8 cellular contexts compared by ENCODE assay signal in genomic region chr14:24146622-24146977, GRCh38. TPM values are rescaled to one million over a fixed set of nuclear protein-coding genes. Genes with fewer than 3 reads are reported as not detected.
A peak's percentile ranks its signal among the peaks of the same experiment; 100 is the strongest.
DNase-seq lines count a peak whose midpoint lies in the region; ATAC-seq and TF ChIP-seq lines count a peak whose summit lies in the region.

No MANE protein-coding gene starts in this region.

- DNase-seq in GM13976 (ENCODE audit: low spot score), result peak; percentile 97
- peak; percentile 87 for DNase-seq in NCI-H1436 treated with DMSO at 0.1 percent for 48 hours (lab: John Stamatoyannopoulos, UW)
- peak; percentile 61 to 83 (median 74) for DNase-seq in T-cell
- DNase-seq in amniotic epithelial cell (ENCODE audit: low read depth), result peak; percentile 96
- DNase-seq in left cardiac atrium, result peak; percentile 96
- DNase-seq in posterior vena cava (ENCODE audit: low spot score), result peak; percentile 97
- DNase-seq in upper lobe of right lung, result peak; percentile 96

- peaks cover 69 to 72% (median 70%) of the 10 kb centered on the region in 3 donors for H3K4me1 Mint-ChIP-seq in T-cell

- H3K36me3 ChIP-seq in upper lobe of right lung, result peaks cover 45% of the 10 kb centered on the region

- H3K27ac ChIP-seq in upper lobe of right lung, result peak overlapping the region; percentile 87

- no peaks in the 10 kb centered on the region for H3K9me3 ChIP-seq in upper lobe of right lung

- no peaks in the 10 kb centered on the region for H3K27me3 ChIP-seq in upper lobe of right lung

- no peaks in the 10 kb centered on the region for H3K9me3 Mint-ChIP-seq in T-cell

- ATAC-seq in HG02870 (IDR thresholded peaks at IDR 0.05; ENCODE audit: unreplicated experiment) (peak; percentile 62), T-cell (replicated peaks in 1 of 4) (peak; percentile 57 to 67 (median 62)), left cardiac atrium (peak; percentile 84 to 88), upper lobe of right lung (peak; percentile 86)

- CTCF ChIA-PET in T-cell (lab: Charles Lee), result interaction anchor here (0.6 to 2.7 kb wide), 10 partner anchors 9 to 96 kb away, joined by 3 to 30 read pairs (median 4); partner anchors contain the start of genes DCAF11 (in 1 of the 2), IRF9 (in 1 of the 2), NRL (in 1 of the 2) and PSME1 (in 1 of the 2)

- no peaks in the 10 kb centered on the region for H3K27me3 Mint-ChIP-seq in T-cell

- peak overlapping the region; percentile 96 to 99 (median 97) for H3K4me3 Mint-ChIP-seq in T-cell

- peak overlapping the region; percentile 76 for H3K4me3 ChIP-seq in upper lobe of right lung

- TF ChIP-seq CTCF in GM13976 (IDR thresholded peaks at IDR 0.05; ENCODE audit: borderline replicate concordance, control extremely low read depth, extremely low read depth, insufficient read depth, missing control alignments) (no peak), upper lobe of right lung (IDR thresholded peaks at IDR 0.05) (no peak)

- POLR2A ChIA-PET in T-cell (lab: Charles Lee), result interaction anchor here (0.6 to 3.0 kb wide), 8 partner anchors 8 to 1615 kb away, joined by 3 to 23 read pairs (median 4); partner anchors contain the start of genes DCAF11 (in 2 of the 2), NRL (in 2 of the 2), IRF9 (in 1 of the 2) and PSME1 (in 1 of the 2)

- H3K4me1 ChIP-seq in upper lobe of right lung, result peaks cover 28% of the 10 kb centered on the region

- H3K27ac Mint-ChIP-seq in T-cell, result peak overlapping the region; percentile 95 to 99

- in situ Hi-C loops in GM13976 (cut with MboI; ENCODE audit: low sequenced_read_pairs, unreplicated experiment), result no loop called here

- intact Hi-C loops in left cardiac atrium (cut with DNase I), result loop anchor here in 1 of 2 donors (5.0 kb wide), 1 partner anchor 34 kb away; the partner anchor contains the start of genes DCAF11 and NRL
- intact Hi-C loops in posterior vena cava (cut with DNase I), result no loop called here
- intact Hi-C loops in upper lobe of right lung (cut with DNase I), result no loop called here

- H3K36me3 Mint-ChIP-seq in T-cell, result peaks cover 37% of the 10 kb centered on the region

RNA-seq across cellular contexts. Expression of gene PSME2, which starts 0.2 kb away (rescaled TPM):
- total RNA-seq in T-cell (100 to 1,000 TPM; 130 to 192 (median 159) TPM), left cardiac atrium (10 to 100 TPM; 65.5 to 84.2 TPM), posterior vena cava (10 to 100 TPM; 72.6 to 97.7 TPM), upper lobe of right lung (138 TPM)

RNA-seq across cellular contexts. Expression of gene RNF31, which starts 0.7 kb away (rescaled TPM):
- total RNA-seq in T-cell, result 100 to 1,000 TPM in 3 of 5 donors, 10 to 100 TPM in 2; 67.7 to 131 (median 100) TPM
- total RNA-seq in left cardiac atrium, result 10 to 100 TPM; 31.6 to 41.7 TPM
- 10 to 100 TPM; 34.9 to 53.7 TPM for total RNA-seq in posterior vena cava
- 52.3 TPM for total RNA-seq in upper lobe of right lung

RNA-seq across cellular contexts. Expression of gene EMC9, which starts 5.2 kb away (rescaled TPM):
- total RNA-seq in T-cell (10 to 100 TPM in 3 of 5 donors, 1 to 10 TPM in 2; 9.3 to 29.8 (median 20.8) TPM), left cardiac atrium (10 to 100 TPM; 14.3 to 22.0 TPM), posterior vena cava (10 to 100 TPM; 10.9 to 14.2 TPM), upper lobe of right lung (10.5 TPM)

RNA-seq across cellular contexts. Expression of gene PSME1, which starts 10.6 kb away (rescaled TPM):
- total RNA-seq in T-cell (100 to 1,000 TPM; 221 to 291 (median 259) TPM), left cardiac atrium (100 to 1,000 TPM in 1 of 2 donors, 10 to 100 TPM in 1; 91.6 to 103 TPM), posterior vena cava (100 to 1,000 TPM; 114 to 119 TPM), upper lobe of right lung (171 TPM)

RNA-seq across cellular contexts. Expression of gene IRF9, which starts 14.5 kb away (rescaled TPM):
- total RNA-seq in T-cell, result 100 to 1,000 TPM; 201 to 285 (median 215) TPM
- 10 to 100 TPM; 44.7 to 84.6 TPM for total RNA-seq in left cardiac atrium
- total RNA-seq in posterior vena cava, result 10 to 100 TPM; 53.7 to 92.4 TPM
- total RNA-seq in upper lobe of right lung, result 123 TPM

Comparison
In these comparisons a context has a peak if more than half of its experiments do, and no peak if none do; other contexts are left out.
1. Peak in every context shown above with its lines: DNase-seq, ATAC-seq, H3K4me3 ChIP-seq and H3K27ac ChIP-seq.